ENCODE assay signal across 16 cellular contexts in genomic region chr7:158094046-158094445, GRCh38.
DNase-seq lines count a peak whose midpoint lies in the region; ATAC-seq and TF ChIP-seq lines count a peak whose summit lies in the region.
"Had no signal": no experiment of that assay in that cellular context is flagged by ENCODE, and none has a peak within 500 bp of the region (broad histone marks: within the 10 kb centered on the region; RNA-seq: fewer than 3 reads in every experiment).

No MANE protein-coding gene starts in this region.

- H3K4me1 ChIP-seq in endodermal cell (ENCODE audit: control insufficient read depth, insufficient read depth, low read length) (no peaks in the 10 kb centered on the region), sigmoid colon (peaks cover 0 to 20% (median 7%) of the 10 kb centered on the region in 4 donors), MM.1S (ENCODE audit: low read length) (no peaks in the 10 kb centered on the region)
- H3K4me1 ChIP-seq: A549, BLaER1 had no signal

- no peak overlapping the region for H3K27ac Mint-ChIP-seq in endodermal cell
- H3K27ac Mint-ChIP-seq: CD8-positive, alpha-beta T cell had no signal

- TF ChIP-seq CTCF in endodermal cell (conservative IDR thresholded peaks at IDR 0.05), result no peak
- TF ChIP-seq CTCF in sigmoid colon (IDR thresholded peaks at IDR 0.05), result no peak
- TF ChIP-seq CTCF in MM.1S (IDR thresholded peaks at IDR 0.05; ENCODE audit: low read length), result no peak

- H3K4me3 ChIP-seq in endodermal cell (ENCODE audit: low read length), result no peak overlapping the region
- H3K4me3 ChIP-seq in sigmoid colon, result no peak overlapping the region
- H3K4me3 ChIP-seq in MM.1S (ENCODE audit: low read length), result no peak overlapping the region
- H3K4me3 ChIP-seq: A549, BLaER1 had no signal

- H3K4me3 Mint-ChIP-seq in endodermal cell, result no peak overlapping the region
- H3K4me3 Mint-ChIP-seq: CD8-positive, alpha-beta T cell; H9 had no signal

- H2AFZ ChIP-seq in MM.1S (ENCODE audit: low read length), result no peak overlapping the region

- H3K9me3 Mint-ChIP-seq in endodermal cell, result peaks cover 1% of the 10 kb centered on the region

- no peaks in the 10 kb centered on the region for H3K4me1 Mint-ChIP-seq in endodermal cell

- H3K36me3 ChIP-seq in endodermal cell (ENCODE audit: control insufficient read depth, insufficient read depth, low read length) (no peaks in the 10 kb centered on the region), sigmoid colon (no peaks in the 10 kb centered on the region), MM.1S (replicated peaks; ENCODE audit: insufficient read depth, low read length) (no peaks in the 10 kb centered on the region)
- H3K36me3 ChIP-seq: BLaER1 had no signal

- H3K27me3 ChIP-seq in endodermal cell (ENCODE audit: control insufficient read depth, insufficient read depth, low read length, poor library complexity, severe bottlenecking), result no peaks in the 10 kb centered on the region
- peaks cover 0 to 10% (median 10%) of the 10 kb centered on the region in 3 donors for H3K27me3 ChIP-seq in sigmoid colon
- peaks cover 47% of the 10 kb centered on the region for H3K27me3 ChIP-seq in MM.1S (replicated peaks; ENCODE audit: insufficient read depth, low read length)
- H3K27me3 ChIP-seq: BLaER1 had no signal

- WGBS in endodermal cell (ENCODE audit: insufficient coverage in 1 of 2, insufficient read length in 1 of 2), 2 experiments, result 86 to 89% methylated on average over 7 to 10 of the region's 10 CpGs
- 94 to 95% methylated on average over 10 of the region's 10 CpGs for WGBS in sigmoid colon, 2 donors

- H3K4me2 ChIP-seq in MM.1S (ENCODE audit: low read depth, low read length), result no peak overlapping the region
- H3K4me2 ChIP-seq: A549, BLaER1 had no signal

- intact Hi-C loops in sigmoid colon (cut with DNase I), result no loop called here

- TF ChIP-seq POLR2A in sigmoid colon (IDR thresholded peaks at IDR 0.05), result no peak

- no peaks in the 10 kb centered on the region for H3K36me3 Mint-ChIP-seq in endodermal cell (ENCODE audit: low read depth)
- H3K36me3 Mint-ChIP-seq: CD8-positive, alpha-beta T cell had no signal

- H3K27me3 Mint-ChIP-seq in endodermal cell (ENCODE audit: insufficient read depth), result peaks cover 2% of the 10 kb centered on the region

- peak; percentile 21 for DNase-seq in activated effector memory CD4-positive, alpha-beta T cell treated with anti-CD3 and anti-CD28 coated beads, Interleukin-2, amount 50 U/mL, for 16 hours
- DNase-seq in activated effector memory CD4-positive, alpha-beta T cell treated with Interleukin-2 at 50 U/mL for 16 hours, result no peak
- DNase-seq in endodermal cell, result peak; percentile 31
- DNase-seq in mesenteric fat pad (ENCODE audit: low spot score), result peak; percentile 51
- DNase-seq in sigmoid colon, result peak; percentile 12
- no peak for DNase-seq in SHP77 treated with DMSO at 0.1 percent for 48 hours (lab: John Stamatoyannopoulos, UW)
- DNase-seq in MM.1S, result no peak
- DNase-seq: AML-193; Calu3; CD8-positive, alpha-beta T cell; GF-D8; H9 had no signal

- no peaks in the 10 kb centered on the region for H3F3A ChIP-seq in MM.1S (ENCODE audit: insufficient read depth, low read length)

- no peaks in the 10 kb centered on the region for H3K9me2 ChIP-seq in MM.1S (replicated peaks; ENCODE audit: insufficient read depth, low read length)

- TF ChIP-seq EP300 in sigmoid colon (IDR thresholded peaks at IDR 0.05), result no peak

- H3K9me3 ChIP-seq in endodermal cell (ENCODE audit: control insufficient read depth, low read length) (peaks cover 70% of the 10 kb centered on the region), sigmoid colon (no peaks in the 10 kb centered on the region), MM.1S (replicated peaks; ENCODE audit: insufficient read depth, low read length) (no peaks in the 10 kb centered on the region)
- H3K9me3 ChIP-seq: A549 had no signal

- no peaks in the 10 kb centered on the region for H3K79me2 ChIP-seq in MM.1S (ENCODE audit: low read length)

- ATAC-seq in GM19463 (IDR thresholded peaks at IDR 0.05; ENCODE audit: unreplicated experiment), result no peak
- ATAC-seq: CD8-positive, alpha-beta T cell had no signal

- H4K20me1 ChIP-seq in MM.1S (ENCODE audit: insufficient read depth, low read length), result no peaks in the 10 kb centered on the region
- H4K20me1 ChIP-seq: BLaER1 had no signal

- H3K27ac ChIP-seq in endodermal cell (ENCODE audit: low read depth, low read length), result no peak overlapping the region
- H3K27ac ChIP-seq in sigmoid colon, result no peak overlapping the region
- H3K27ac ChIP-seq in MM.1S (ENCODE audit: low read length), result no peak overlapping the region
- H3K27ac ChIP-seq: 22Rv1, A549, BLaER1 had no signal

- H3K9ac ChIP-seq in endodermal cell (ENCODE audit: extremely low read depth, low read length, poor library complexity, severe bottlenecking) (no peak overlapping the region), MM.1S (ENCODE audit: low read length) (no peak overlapping the region)
- H3K9ac ChIP-seq: BLaER1 had no signal

Comparison
In these comparisons a context has a peak if more than half of its experiments do, and no peak if none do; other contexts are left out.
1. DNase-seq: peak in activated effector memory CD4-positive, alpha-beta T cell treated with anti-CD3 and anti-CD28 coated beads, Interleukin-2, amount 50 U/mL, for 16 hours (single experiment), endodermal cell (single experiment), mesenteric fat pad (single experiment) and sigmoid colon (single experiment); none in activated effector memory CD4-positive, alpha-beta T cell treated with Interleukin-2 at 50 U/mL for 16 hours (single experiment), SHP77 treated with DMSO at 0.1 percent for 48 hours (single experiment) and MM.1S (single experiment).